In the genomic region with DNA sequence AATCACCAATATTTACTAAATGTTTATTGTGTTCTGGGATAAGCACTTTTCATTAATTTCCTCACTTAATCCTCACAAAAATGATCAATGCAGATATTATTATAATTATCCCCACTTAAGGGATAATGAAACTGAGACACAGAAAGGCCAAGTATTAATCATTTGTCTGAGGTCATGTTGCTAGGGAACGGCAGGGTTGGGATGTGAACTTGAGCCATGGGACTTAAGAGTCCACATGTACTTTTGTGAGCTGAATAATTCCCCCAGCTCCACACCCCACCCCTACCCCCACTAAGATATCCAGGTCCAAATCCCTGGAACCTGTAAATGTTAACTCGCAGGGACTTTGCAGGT, we compare ENCODE assay signal across 26 cellular contexts.
DNase-seq lines count a peak whose midpoint lies in the region; ATAC-seq and TF ChIP-seq lines count a peak whose summit lies in the region.
"Had no signal": no experiment of that assay in that cellular context is flagged by ENCODE, and none has a peak within 500 bp of the region (broad histone marks: within the 10 kb centered on the region; RNA-seq: fewer than 3 reads in every experiment).

No MANE protein-coding gene starts in this region.

- H3K4me1 ChIP-seq in mesendoderm (ENCODE audit: control insufficient read depth, low read depth, low read length) = peaks cover 9% of the 10 kb centered on the region
- peaks cover 19% of the 10 kb centered on the region for H3K4me1 ChIP-seq in vagina
- H3K4me1 ChIP-seq: BE2C, body of pancreas, lower lobe of right lung, SJSA1 had no signal

- DNase-seq in left ventricle myocardium superior (no peak), Right ventricle myocardium inferior (ENCODE audit: missing footprints) (no peak), astrocyte of the spinal cord (ENCODE audit: low read depth, low spot score) (peak; percentile 62), mesendoderm (no peak), vagina (ENCODE audit: extremely low spot score in 2 of 2) (no peak), COLO829 (ENCODE audit: low spot score) (no peak), DMS53 (lab: John Stamatoyannopoulos, UW) (no peak)
- DNase-seq: activated CD4-positive, alpha-beta memory T cell treated with anti-CD3 and anti-CD28 coated beads for 36 hours; activated CD8-positive, alpha-beta memory T cell treated with anti-CD3 and anti-CD28 coated beads, Interleukin-2, amount 50 U/mL, for 48 hours; BE2C; body of pancreas; colonic mucosa; HCEC 1CT; islet precursor cell; lower lobe of right lung; MM.1S; mucosa of descending colon; NCI-H2171; NCI-H524 treated with DMSO at 0.1 percent for 48 hours; stimulated activated CD4-positive, alpha-beta T cell treated with anti-CD3 and anti-CD28 coated beads, Interleukin-2, amount 100 ng/mL, for 24 hours; substantia nigra; T-cell had no signal

- H4K8ac ChIP-seq in mesendoderm (ENCODE audit: low read depth, low read length) = no peak overlapping the region

- no peaks in the 10 kb centered on the region for H3K36me3 ChIP-seq in mesendoderm (ENCODE audit: control insufficient read depth, insufficient read depth, low read length)
- no peaks in the 10 kb centered on the region for H3K36me3 ChIP-seq in vagina
- H3K36me3 ChIP-seq: BE2C, colonic mucosa, lower lobe of right lung, SJSA1 had no signal

- intact Hi-C loops in left ventricle myocardium superior (cut with micrococcal nuclease) (no loop called here), Right ventricle myocardium inferior (cut with DNase I) (no loop called here), vagina (cut with DNase I) (no loop called here)

- H3K27ac ChIP-seq in mesendoderm (ENCODE audit: low read depth, low read length) = peak overlapping the region; percentile 25
- peak overlapping the region; percentile 21 for H3K27ac ChIP-seq in vagina
- H3K27ac ChIP-seq: body of pancreas, colonic mucosa, lower lobe of right lung, SJSA1 had no signal

- TF ChIP-seq CTCF in astrocyte of the spinal cord (IDR thresholded peaks at IDR 0.05; ENCODE audit: low read depth, low read length) = no peak
- TF ChIP-seq CTCF in vagina (IDR thresholded peaks at IDR 0.05) = no peak

- no peak for TF ChIP-seq POLR2A in vagina (IDR thresholded peaks at IDR 0.05)

- H3K9ac ChIP-seq in mesendoderm (ENCODE audit: low read length) = no peak overlapping the region

- ATAC-seq in left ventricle myocardium superior (peak; percentile 52), Right ventricle myocardium inferior (no peak), HG02759 (IDR thresholded peaks at IDR 0.05; ENCODE audit: unreplicated experiment) (no peak)
- ATAC-seq: body of pancreas, esophagus mucosa, lower lobe of right lung, T-cell had no signal

- H2BK5ac ChIP-seq in mesendoderm (ENCODE audit: low read length) = no peak overlapping the region

- H4K5ac ChIP-seq in mesendoderm (ENCODE audit: low read length) = no peak overlapping the region

- no peak overlapping the region for H3K4ac ChIP-seq in mesendoderm (ENCODE audit: low read depth, low read length)

- H3K18ac ChIP-seq in mesendoderm (ENCODE audit: low read length) = no peak overlapping the region

- H3K27me3 ChIP-seq in mesendoderm (ENCODE audit: insufficient read depth, low read length, poor library complexity) (no peaks in the 10 kb centered on the region), vagina (no peaks in the 10 kb centered on the region)
- H3K27me3 ChIP-seq: BE2C, body of pancreas, colonic mucosa, SJSA1 had no signal

- H2BK120ac ChIP-seq in mesendoderm (ENCODE audit: low read depth, low read length) = no peak overlapping the region

- no peak overlapping the region for H2BK15ac ChIP-seq in mesendoderm (replicated peaks; ENCODE audit: low read depth)

- no peak overlapping the region for H3K4me2 ChIP-seq in mesendoderm (ENCODE audit: low read length)

- in situ Hi-C loops in astrocyte of the spinal cord (cut with HindIII; ENCODE audit: low sequenced_read_pairs) = no loop called here

- H3K79me1 ChIP-seq in mesendoderm (ENCODE audit: low read length) = no peaks in the 10 kb centered on the region

- H3K79me2 ChIP-seq in mesendoderm (ENCODE audit: control insufficient read depth, insufficient read depth, low read length) = no peaks in the 10 kb centered on the region

- H3K9me3 ChIP-seq in vagina = no peaks in the 10 kb centered on the region
- H3K9me3 ChIP-seq: BE2C, body of pancreas, colonic mucosa, lower lobe of right lung, mucosa of descending colon, SJSA1 had no signal

- no CpG with 5 or more reads among the region's 2 CpGs for WGBS in mesendoderm (ENCODE audit: extremely low coverage, insufficient coverage, low lambda C conversion rate)

- H2AK5ac ChIP-seq in mesendoderm (ENCODE audit: low read length) = no peak overlapping the region

- H3K4me3 ChIP-seq in astrocyte of the spinal cord (ENCODE audit: low read depth, low read length) (no peak overlapping the region), mesendoderm (ENCODE audit: low read length) (no peak overlapping the region), vagina (no peak overlapping the region)
- H3K4me3 ChIP-seq: body of pancreas, colonic mucosa, lower lobe of right lung, mucosa of descending colon, SJSA1, skin epidermis had no signal

- no peak overlapping the region for H3K23ac ChIP-seq in mesendoderm (ENCODE audit: low read length)

- peak overlapping the region; percentile 10 for H3K56ac ChIP-seq in mesendoderm (ENCODE audit: low read length)
